16 cellular contexts compared by ENCODE assay signal in the genomic region with DNA sequence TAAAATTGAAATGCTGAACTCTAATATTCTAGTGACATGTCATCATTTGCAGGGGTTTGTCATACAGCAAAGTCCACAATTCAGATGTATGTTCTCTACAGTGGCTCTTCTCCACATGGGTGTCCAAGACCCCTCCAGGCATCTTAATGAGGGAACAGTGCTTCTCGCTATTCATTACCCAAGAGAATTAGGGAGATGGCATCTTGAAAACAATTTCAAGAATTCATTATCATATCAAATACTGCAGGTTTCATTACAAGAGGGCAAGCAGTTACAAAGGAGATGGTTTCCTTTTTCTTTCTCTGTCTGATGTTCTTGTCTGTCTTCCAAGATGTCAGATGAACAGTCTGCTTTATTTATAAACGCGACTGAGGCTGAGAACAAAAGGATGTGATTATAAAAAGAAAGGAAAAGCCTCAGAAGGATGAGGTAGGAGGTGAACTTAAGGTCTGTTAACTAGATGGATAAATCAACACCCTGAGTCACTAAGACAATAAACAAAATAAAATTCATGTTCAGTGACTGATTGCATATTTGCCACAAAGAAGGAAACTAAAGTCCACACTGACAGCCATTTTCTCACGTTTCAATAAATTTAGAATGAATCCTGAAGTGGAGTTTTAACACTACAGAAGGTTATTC.
DNase-seq lines count a peak whose midpoint lies in the region; ATAC-seq and TF ChIP-seq lines count a peak whose summit lies in the region.
"Had no signal": no experiment of that assay in that cellular context is flagged by ENCODE, and none has a peak within 500 bp of the region (broad histone marks: within the 10 kb centered on the region; RNA-seq: fewer than 3 reads in every experiment).

No MANE protein-coding gene starts in this region.

- H3K56ac ChIP-seq in IMR-90 (ENCODE audit: extremely low read depth, insufficient read depth, low read length), result no peak overlapping the region

- DNase-seq in Caki2 (ENCODE audit: low read depth), result peak; percentile 52
- DNase-seq in IMR-90, result peak; percentile 59
- DNase-seq in choroid plexus epithelial cell (ENCODE audit: low read depth), result peak; percentile 53
- DNase-seq in myocyte (ENCODE audit: low read depth), result peak; percentile 13
- DNase-seq in stimulated activated CD4-positive, alpha-beta T cell treated with anti-CD3 and anti-CD28 coated beads, Interleukin-15, amount 100 ng/mL, for 24 hours, result no peak
- DNase-seq: activated CD4-positive, alpha-beta memory T cell treated with anti-CD3 and anti-CD28 coated beads, Interleukin-2, amount 10 ng/mL, durations not matched to agents 7 days and 5 days; amygdala; left lung; NCI-H2081 treated with DMSO at 0.1 percent for 48 hours; stimulated activated naive CD8-positive, alpha-beta T cell treated with anti-CD3 and anti-CD28 coated beads, Interleukin-15, Interleukin-2, amounts not matched to agents 100 U/mL and 50 U/mL, for 24 hours had no signal

- H3K9me1 ChIP-seq in IMR-90 (ENCODE audit: insufficient read depth, low read length), result no peaks in the 10 kb centered on the region

- dilution Hi-C loops in IMR-90 (cut with HindIII; ENCODE audit: low sequenced_read_pairs, unreplicated experiment), result no loop called here

- no peak for TF ChIP-seq RAD21 in IMR-90 (IDR thresholded peaks at IDR 0.05; ENCODE audit: low read length)

- no peaks in the 10 kb centered on the region for H4K20me1 ChIP-seq in IMR-90 (ENCODE audit: insufficient read depth, low read length)

- TF ChIP-seq CTCF in IMR-90 (conservative IDR thresholded peaks at IDR 0.05; ENCODE audit: low read depth, low read length) (no peak), choroid plexus epithelial cell (conservative IDR thresholded peaks at IDR 0.05; ENCODE audit: low read depth, low read length) (no peak)

- ATAC-seq in IMR-90 (ENCODE audit: low read depth) (peak; percentile 40), GM21515 (IDR thresholded peaks at IDR 0.05; ENCODE audit: unreplicated experiment) (no peak), GM18873 (IDR thresholded peaks at IDR 0.05; ENCODE audit: low FRiP score, unreplicated experiment) (no peak), HG02970 (IDR thresholded peaks at IDR 0.05; ENCODE audit: low FRiP score, unreplicated experiment) (no peak)
- ATAC-seq: HepG2; left lung; stimulated activated naive CD8-positive, alpha-beta T cell treated with anti-CD3 and anti-CD28 coated beads, Interleukin-15, Interleukin-2, amounts not matched to agents 100 U/mL and 50 U/mL, for 24 hours had no signal

- H3K27ac ChIP-seq in IMR-90 (ENCODE audit: insufficient read depth, low read length), result no peak overlapping the region
- H3K27ac ChIP-seq: esophagus muscularis mucosa, left lung, prostate gland had no signal

- H3K4ac ChIP-seq in IMR-90 (ENCODE audit: low read depth, low read length), result no peak overlapping the region

- no peak overlapping the region; the same call in 1 of the 2 replicates for H3K14ac ChIP-seq in IMR-90 (replicated peaks; ENCODE audit: low read depth, low read length)

- H4K91ac ChIP-seq in IMR-90 (ENCODE audit: insufficient read depth, low read depth, low read length), result no peak overlapping the region

- intact Hi-C loops in IMR-90 (cut with micrococcal nuclease), result no loop called here

- H2BK120ac ChIP-seq in IMR-90 (ENCODE audit: low read depth, low read length), result no peak overlapping the region

- H3K79me1 ChIP-seq in IMR-90 (ENCODE audit: low read depth in 1 of 2, low read length in 2 of 2), result no peaks in the 10 kb centered on the region

- H2BK5ac ChIP-seq in IMR-90 (ENCODE audit: low read depth, low read length, poor library complexity, severe bottlenecking), result no peak overlapping the region

- in situ Hi-C loops in Caki2 (cut with HindIII; ENCODE audit: low pct_unique_long_range_greater_than_20kb, low sequenced_read_pairs), result no loop called here
- in situ Hi-C loops in IMR-90 (cut with MboI; ENCODE audit: low sequenced_read_pairs), result no loop called here

- BruUV-seq in IMR-90 (replicated peaks; lab: Mats Ljungman, UMichigan), result no TSS peak

- peak overlapping the region; percentile 57; the same call in 1 of the 2 replicates for H3K4me2 ChIP-seq in IMR-90 (ENCODE audit: low read depth, low read length)

- H3K9ac ChIP-seq in IMR-90 (ENCODE audit: low read depth, low read length), result no peak overlapping the region

- H3K4me1 ChIP-seq in IMR-90 (ENCODE audit: control insufficient read depth, insufficient read depth, low read length), result peaks cover 4% of the 10 kb centered on the region
- H3K4me1 ChIP-seq: left lung, prostate gland had no signal

- no peak overlapping the region for H4K8ac ChIP-seq in IMR-90 (ENCODE audit: low read depth in 2 of 2, low read length in 2 of 2)

- POLR2A ChIA-PET in IMR-90 (lab: Charles Lee; ENCODE audit: unreplicated experiment), result no interaction called here

- H3K23ac ChIP-seq in IMR-90 (ENCODE audit: low read depth, low read length), result no peak overlapping the region; the same call in 1 of the 2 replicates

- no peak for TF ChIP-seq POLR2A in IMR-90 (IDR thresholded peaks at IDR 0.05; ENCODE audit: low read depth, low read length)

- no peak overlapping the region for H2AFZ ChIP-seq in IMR-90 (replicated peaks; ENCODE audit: low read length, poor library complexity)

- H2AK5ac ChIP-seq in IMR-90 (ENCODE audit: low read depth, low read length), result no peak overlapping the region

- no CpG with 5 or more reads among the region's 4 CpGs for WGBS in IMR-90 (ENCODE audit: extremely low coverage in 2 of 2, insufficient read length in 1 of 2), 2 experiments

- no peaks in the 10 kb centered on the region for H3K27me3 ChIP-seq in IMR-90 (ENCODE audit: control insufficient read depth, insufficient read depth, low read length)
- H3K27me3 ChIP-seq: esophagus muscularis mucosa, left lung had no signal

- H4K5ac ChIP-seq in IMR-90 (ENCODE audit: low read depth, low read length), result no peak overlapping the region

- H3K36me3 ChIP-seq in IMR-90 (ENCODE audit: control insufficient read depth, insufficient read depth, low read length), result no peaks in the 10 kb centered on the region
- H3K36me3 ChIP-seq: esophagus muscularis mucosa, left lung, prostate gland had no signal

- CTCF ChIA-PET in IMR-90 (lab: Yijun Ruan, JAX), result interaction anchor here (0.6 kb wide), 1 partner anchor 928 kb away, joined by 4 read pairs; no protein-coding TSS in a partner anchor

- H2AK9ac ChIP-seq in IMR-90 (replicated peaks; ENCODE audit: low read depth, low read length, poor library complexity), result no peak overlapping the region

- no peak overlapping the region; the same call in 1 of the 2 replicates for H2BK20ac ChIP-seq in IMR-90 (ENCODE audit: low read depth, low read length)

- no peak overlapping the region for H2BK15ac ChIP-seq in IMR-90 (ENCODE audit: low read depth, low read length)

- H3K9me3 ChIP-seq in IMR-90 (ENCODE audit: control insufficient read depth, insufficient read depth, low read length), result no peaks in the 10 kb centered on the region
- H3K9me3 ChIP-seq: esophagus muscularis mucosa, left lung, prostate gland had no signal

- H3K18ac ChIP-seq in IMR-90 (ENCODE audit: low read depth, low read length), result no peak overlapping the region; the same call in 1 of the 2 replicates

- no peak overlapping the region for H3K4me3 ChIP-seq in IMR-90 (ENCODE audit: insufficient read depth, low read depth, low read length)
- H3K4me3 ChIP-seq in choroid plexus epithelial cell (ENCODE audit: low read depth, low read length), result no peak overlapping the region
- H3K4me3 ChIP-seq: esophagus muscularis mucosa, left lung, prostate gland had no signal

TF ChIP-seq in IMR-90, 13 proteins besides CTCF, POLR2A, EP300 and RAD21:
- TF ChIP-seq BHLHE40 (IDR thresholded peaks at IDR 0.05; ENCODE audit: low read depth, low read length) (no peak), CHD1 (IDR thresholded peaks at IDR 0.05; ENCODE audit: low read depth, low read length) (no peak), RCOR1 (IDR thresholded peaks at IDR 0.05; ENCODE audit: insufficient replicate concordance, low read length) (no peak)
TF ChIP-seq in IMR-90: peak in this region for 0.
